Comparison of ENCODE assay signal across 8 cellular contexts in the genomic region with DNA sequence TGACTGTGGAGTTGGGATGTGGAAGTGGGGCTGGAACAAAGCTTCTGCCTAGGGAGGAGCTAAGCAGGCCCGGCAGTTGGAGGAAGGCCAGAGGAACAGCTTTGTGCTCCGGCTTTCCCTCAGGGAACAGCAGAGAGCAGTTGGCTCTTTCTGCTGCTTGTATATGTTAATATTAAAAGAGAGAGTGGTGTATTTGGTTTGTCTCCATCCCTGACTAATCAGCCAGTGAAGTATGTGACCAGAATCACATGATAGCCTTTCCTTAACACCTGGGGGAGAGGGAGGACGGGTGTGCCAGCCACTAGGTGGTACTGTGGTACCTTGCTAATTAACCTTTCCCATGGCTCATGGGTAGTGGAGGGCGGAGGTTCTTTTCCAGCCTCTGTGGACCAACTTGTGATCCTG. TPM values are rescaled to one million over a fixed set of nuclear protein-coding genes. Genes with fewer than 3 reads are reported as not detected.
DNase-seq lines count a peak whose midpoint lies in the region; ATAC-seq and TF ChIP-seq lines count a peak whose summit lies in the region.

No MANE protein-coding gene starts in this region.

- TF ChIP-seq CTCF in esophagus squamous epithelium (IDR thresholded peaks at IDR 0.05), result peak; percentile 38 to 76 (median 55)
- TF ChIP-seq CTCF in osteoblast (IDR thresholded peaks at IDR 0.05; ENCODE audit: extremely low read depth, low read depth, low read length), result peak; percentile 43

- peak overlapping the region in 2 of 4 donors; percentile 21 to 38 for H3K27ac ChIP-seq in esophagus squamous epithelium
- H3K27ac ChIP-seq in osteoblast (ENCODE audit: low read depth, low read length), result no peak overlapping the region

- H3K36me3 ChIP-seq in esophagus squamous epithelium (peaks cover 43 to 68% (median 45%) of the 10 kb centered on the region in 3 donors), osteoblast (ENCODE audit: insufficient read depth, low read length) (peaks cover 60% of the 10 kb centered on the region)

- TF ChIP-seq POLR2A in esophagus squamous epithelium (IDR thresholded peaks at IDR 0.05), result no peak

- H3K4me1 ChIP-seq in esophagus squamous epithelium (peaks cover 0 to 20% (median 0%) of the 10 kb centered on the region in 3 donors), osteoblast (ENCODE audit: insufficient read depth, low read length) (no peaks in the 10 kb centered on the region)

- H3K9me3 ChIP-seq in esophagus squamous epithelium, result no peaks in the 10 kb centered on the region
- no peaks in the 10 kb centered on the region for H3K9me3 ChIP-seq in osteoblast (ENCODE audit: low read depth, low read length)

- H3K79me2 ChIP-seq in osteoblast (ENCODE audit: insufficient read depth, low read length), result peaks cover 12% of the 10 kb centered on the region

- DNase-seq in activated CD4-positive, CD25-positive, alpha-beta regulatory T cell (lab: John Stamatoyannopoulos, UW), result peak in 3 of 4 experiments; percentile 5 to 14 (median 12)
- no peak for DNase-seq in activated CD4-positive, CD25-positive, alpha-beta regulatory T cell treated with anti-CD3 and anti-CD28 coated beads, Interleukin-2, amount 50 U/mL, for 72 hours
- DNase-seq in NCI-H1694 treated with DMSO at 0.1 percent for 48 hours (lab: John Stamatoyannopoulos, UW) (peak; percentile 91), esophagus squamous epithelium (lab: John Stamatoyannopoulos, UW) (no peak), osteoblast (ENCODE audit: insufficient read length, low spot score, missing footprints) (peak; percentile 48), NCI-H1048 (lab: John Stamatoyannopoulos, UW) (no peak)

- no peak overlapping the region for H2AFZ ChIP-seq in osteoblast (ENCODE audit: low read length)

- no peak overlapping the region for H3K4me3 ChIP-seq in esophagus squamous epithelium
- H3K4me3 ChIP-seq in osteoblast (ENCODE audit: insufficient read depth, low read length), result no peak overlapping the region

- ATAC-seq in activated CD4-positive, CD25-positive, alpha-beta regulatory T cell treated with anti-CD3 and anti-CD28 coated beads, Interleukin-2, amount 50 U/mL, for 24 hours, result peak; percentile 68 to 75
- ATAC-seq in GM18870 (IDR thresholded peaks at IDR 0.05; ENCODE audit: unreplicated experiment), result no peak

- intact Hi-C loops in esophagus squamous epithelium (cut with DNase I), result loop anchor here (5.0 kb wide), 1 partner anchor 97 kb away; no protein-coding TSS in a partner anchor

- 21 to 33% methylated on average over 4 of the region's 4 CpGs for whole genome bisulfite sequencing in esophagus squamous epithelium, 2 donors

- H4K20me1 ChIP-seq in osteoblast (ENCODE audit: insufficient read depth, low read length), result peaks cover 3% of the 10 kb centered on the region

- H3K27me3 ChIP-seq in esophagus squamous epithelium (no peaks in the 10 kb centered on the region), osteoblast (ENCODE audit: insufficient read depth, low read length) (no peaks in the 10 kb centered on the region)

- H3K4me2 ChIP-seq in osteoblast (ENCODE audit: insufficient read depth, low read length), result no peak overlapping the region

RNA-seq across cellular contexts. Expression of a gene that starts 10.0 kb away (rescaled TPM):
- total RNA-seq in esophagus squamous epithelium, result 10 to 100 TPM; 27.2 to 51.5 (median 42.1) TPM
- 19.4 and 22.1 TPM in 2 replicates for total RNA-seq in osteoblast

RNA-seq across cellular contexts. Expression of a gene that starts 10.1 kb away (rescaled TPM):
- 10 to 100 TPM; 28.9 to 45.2 (median 34.4) TPM for total RNA-seq in esophagus squamous epithelium
- total RNA-seq in osteoblast, result 51.6 and 60.4 TPM in 2 replicates

RNA-seq across cellular contexts. Expression of a gene that starts 29.5 kb away (rescaled TPM):
- 100 to 1,000 TPM; 139 to 212 (median 208) TPM for total RNA-seq in esophagus squamous epithelium
- total RNA-seq in osteoblast, result 375 and 427 TPM in 2 replicates

RNA-seq across cellular contexts. Expression of a gene that starts 40.9 kb away (rescaled TPM):
- 10 to 100 TPM; 31.4 to 63.1 (median 40.5) TPM for total RNA-seq in esophagus squamous epithelium
- 44.8 and 46.7 TPM in 2 replicates for total RNA-seq in osteoblast

RNA-seq across cellular contexts. Expression of a gene that starts 48.3 kb away (rescaled TPM):
- total RNA-seq in esophagus squamous epithelium (not detected), osteoblast (not detected in 2 replicates)

Comparison
In these comparisons a context has a peak if more than half of its experiments do, and no peak if none do; other contexts are left out.
1. DNase-seq: peak in activated CD4-positive, CD25-positive, alpha-beta regulatory T cell (3 of 4), NCI-H1694 treated with DMSO at 0.1 percent for 48 hours (single experiment) and osteoblast (single experiment); none in activated CD4-positive, CD25-positive, alpha-beta regulatory T cell treated with anti-CD3 and anti-CD28 coated beads, Interleukin-2, amount 50 U/mL, for 72 hours (single experiment), esophagus squamous epithelium (single experiment) and NCI-H1048 (single experiment).